In the genomic region with DNA sequence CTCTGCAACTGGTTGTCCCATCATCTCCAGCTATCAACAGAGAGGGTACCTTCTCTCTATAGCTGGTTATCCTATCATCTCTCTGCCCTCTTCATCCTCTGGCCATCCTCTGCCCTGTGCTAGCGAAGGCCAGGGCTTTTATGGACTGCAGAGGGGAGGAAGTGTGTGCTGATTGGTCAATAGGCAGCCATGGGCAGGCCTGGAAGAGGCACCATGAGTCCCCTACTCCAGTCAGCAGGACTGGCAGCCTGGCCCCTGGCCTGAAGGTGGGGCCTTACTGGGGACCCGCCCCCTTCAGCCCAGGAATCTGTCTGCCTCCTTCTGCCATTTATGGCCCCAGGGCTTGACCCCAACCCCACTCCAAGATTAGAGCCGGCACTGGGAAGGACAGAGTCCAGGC, we compare ENCODE assay signal across 1 cellular context.
TF ChIP-seq lines count a peak whose summit lies in the region.

No MANE protein-coding gene starts in this region.

TF ChIP-seq in HepG2, 621 proteins besides CTCF, POLR2A, EP300 and RAD21 (continued from another document):
- TF ChIP-seq, protein P1, sequence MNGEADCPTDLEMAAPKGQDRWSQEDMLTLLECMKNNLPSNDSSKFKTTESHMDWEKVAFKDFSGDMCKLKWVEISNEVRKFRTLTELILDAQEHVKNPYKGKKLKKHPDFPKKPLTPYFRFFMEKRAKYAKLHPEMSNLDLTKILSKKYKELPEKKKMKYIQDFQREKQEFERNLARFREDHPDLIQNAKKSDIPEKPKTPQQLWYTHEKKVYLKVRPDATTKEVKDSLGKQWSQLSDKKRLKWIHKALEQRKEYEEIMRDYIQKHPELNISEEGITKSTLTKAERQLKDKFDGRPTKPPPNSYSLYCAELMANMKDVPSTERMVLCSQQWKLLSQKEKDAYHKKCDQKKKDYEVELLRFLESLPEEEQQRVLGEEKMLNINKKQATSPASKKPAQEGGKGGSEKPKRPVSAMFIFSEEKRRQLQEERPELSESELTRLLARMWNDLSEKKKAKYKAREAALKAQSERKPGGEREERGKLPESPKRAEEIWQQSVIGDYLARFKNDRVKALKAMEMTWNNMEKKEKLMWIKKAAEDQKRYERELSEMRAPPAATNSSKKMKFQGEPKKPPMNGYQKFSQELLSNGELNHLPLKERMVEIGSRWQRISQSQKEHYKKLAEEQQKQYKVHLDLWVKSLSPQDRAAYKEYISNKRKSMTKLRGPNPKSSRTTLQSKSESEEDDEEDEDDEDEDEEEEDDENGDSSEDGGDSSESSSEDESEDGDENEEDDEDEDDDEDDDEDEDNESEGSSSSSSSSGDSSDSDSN (CRISPR knock-in tag; IDR thresholded peaks at IDR 0.05) = no peak
- no peak for TF ChIP-seq ZNF264 (CRISPR knock-in tag; IDR thresholded peaks at IDR 0.05)
- no peak for TF ChIP-seq ZSCAN9 (CRISPR knock-in tag; IDR thresholded peaks at IDR 0.05; ENCODE audit: borderline replicate concordance)
- TF ChIP-seq ZNF354B (CRISPR knock-in tag; IDR thresholded peaks at IDR 0.05) = no peak
- no peak for TF ChIP-seq ZNF781 (CRISPR knock-in tag; IDR thresholded peaks at IDR 0.05; ENCODE audit: borderline replicate concordance, not compliant biosample characterization)
- no peak for TF ChIP-seq ATRX (CRISPR knock-in tag; IDR thresholded peaks at IDR 0.05; ENCODE audit: borderline replicate concordance)
- no peak for TF ChIP-seq GFI1 (CRISPR knock-in tag; IDR thresholded peaks at IDR 0.05; ENCODE audit: borderline replicate concordance)
- TF ChIP-seq, protein P2, sequence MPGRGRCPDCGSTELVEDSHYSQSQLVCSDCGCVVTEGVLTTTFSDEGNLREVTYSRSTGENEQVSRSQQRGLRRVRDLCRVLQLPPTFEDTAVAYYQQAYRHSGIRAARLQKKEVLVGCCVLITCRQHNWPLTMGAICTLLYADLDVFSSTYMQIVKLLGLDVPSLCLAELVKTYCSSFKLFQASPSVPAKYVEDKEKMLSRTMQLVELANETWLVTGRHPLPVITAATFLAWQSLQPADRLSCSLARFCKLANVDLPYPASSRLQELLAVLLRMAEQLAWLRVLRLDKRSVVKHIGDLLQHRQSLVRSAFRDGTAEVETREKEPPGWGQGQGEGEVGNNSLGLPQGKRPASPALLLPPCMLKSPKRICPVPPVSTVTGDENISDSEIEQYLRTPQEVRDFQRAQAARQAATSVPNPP (CRISPR knock-in tag; IDR thresholded peaks at IDR 0.05) = no peak
- no peak for TF ChIP-seq ARNT2 (CRISPR knock-in tag; IDR thresholded peaks at IDR 0.05; ENCODE audit: low read depth)
- TF ChIP-seq KDM5A (IDR thresholded peaks at IDR 0.05; ENCODE audit: borderline replicate concordance, low read length) = no peak
- TF ChIP-seq SIX4 (CRISPR knock-in tag; IDR thresholded peaks at IDR 0.05) = no peak
- TF ChIP-seq PAF1 (CRISPR knock-in tag; IDR thresholded peaks at IDR 0.05) = no peak
- TF ChIP-seq ZNF816 (CRISPR knock-in tag; IDR thresholded peaks at IDR 0.05; ENCODE audit: borderline replicate concordance) = no peak
- TF ChIP-seq, protein P3, sequence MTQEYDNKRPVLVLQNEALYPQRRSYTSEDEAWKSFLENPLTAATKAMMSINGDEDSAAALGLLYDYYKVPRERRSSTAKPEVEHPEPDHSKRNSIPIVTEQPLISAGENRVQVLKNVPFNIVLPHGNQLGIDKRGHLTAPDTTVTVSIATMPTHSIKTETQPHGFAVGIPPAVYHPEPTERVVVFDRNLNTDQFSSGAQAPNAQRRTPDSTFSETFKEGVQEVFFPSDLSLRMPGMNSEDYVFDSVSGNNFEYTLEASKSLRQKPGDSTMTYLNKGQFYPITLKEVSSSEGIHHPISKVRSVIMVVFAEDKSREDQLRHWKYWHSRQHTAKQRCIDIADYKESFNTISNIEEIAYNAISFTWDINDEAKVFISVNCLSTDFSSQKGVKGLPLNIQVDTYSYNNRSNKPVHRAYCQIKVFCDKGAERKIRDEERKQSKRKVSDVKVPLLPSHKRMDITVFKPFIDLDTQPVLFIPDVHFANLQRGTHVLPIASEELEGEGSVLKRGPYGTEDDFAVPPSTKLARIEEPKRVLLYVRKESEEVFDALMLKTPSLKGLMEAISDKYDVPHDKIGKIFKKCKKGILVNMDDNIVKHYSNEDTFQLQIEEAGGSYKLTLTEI (CRISPR knock-in tag; conservative IDR thresholded peaks at IDR 0.05) = no peak
- TF ChIP-seq, protein P4, sequence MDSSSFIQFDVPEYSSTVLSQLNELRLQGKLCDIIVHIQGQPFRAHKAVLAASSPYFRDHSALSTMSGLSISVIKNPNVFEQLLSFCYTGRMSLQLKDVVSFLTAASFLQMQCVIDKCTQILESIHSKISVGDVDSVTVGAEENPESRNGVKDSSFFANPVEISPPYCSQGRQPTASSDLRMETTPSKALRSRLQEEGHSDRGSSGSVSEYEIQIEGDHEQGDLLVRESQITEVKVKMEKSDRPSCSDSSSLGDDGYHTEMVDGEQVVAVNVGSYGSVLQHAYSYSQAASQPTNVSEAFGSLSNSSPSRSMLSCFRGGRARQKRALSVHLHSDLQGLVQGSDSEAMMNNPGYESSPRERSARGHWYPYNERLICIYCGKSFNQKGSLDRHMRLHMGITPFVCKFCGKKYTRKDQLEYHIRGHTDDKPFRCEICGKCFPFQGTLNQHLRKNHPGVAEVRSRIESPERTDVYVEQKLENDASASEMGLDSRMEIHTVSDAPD (CRISPR knock-in tag; IDR thresholded peaks at IDR 0.05) = no peak
- no peak for TF ChIP-seq BORCS8-MEF2B (CRISPR knock-in tag; IDR thresholded peaks at IDR 0.05)
- no peak for TF ChIP-seq RORA (CRISPR knock-in tag; IDR thresholded peaks at IDR 0.05)
- TF ChIP-seq SMAD1 (CRISPR knock-in tag; IDR thresholded peaks at IDR 0.05; ENCODE audit: borderline replicate concordance, low read depth) = no peak
